In the genomic region with DNA sequence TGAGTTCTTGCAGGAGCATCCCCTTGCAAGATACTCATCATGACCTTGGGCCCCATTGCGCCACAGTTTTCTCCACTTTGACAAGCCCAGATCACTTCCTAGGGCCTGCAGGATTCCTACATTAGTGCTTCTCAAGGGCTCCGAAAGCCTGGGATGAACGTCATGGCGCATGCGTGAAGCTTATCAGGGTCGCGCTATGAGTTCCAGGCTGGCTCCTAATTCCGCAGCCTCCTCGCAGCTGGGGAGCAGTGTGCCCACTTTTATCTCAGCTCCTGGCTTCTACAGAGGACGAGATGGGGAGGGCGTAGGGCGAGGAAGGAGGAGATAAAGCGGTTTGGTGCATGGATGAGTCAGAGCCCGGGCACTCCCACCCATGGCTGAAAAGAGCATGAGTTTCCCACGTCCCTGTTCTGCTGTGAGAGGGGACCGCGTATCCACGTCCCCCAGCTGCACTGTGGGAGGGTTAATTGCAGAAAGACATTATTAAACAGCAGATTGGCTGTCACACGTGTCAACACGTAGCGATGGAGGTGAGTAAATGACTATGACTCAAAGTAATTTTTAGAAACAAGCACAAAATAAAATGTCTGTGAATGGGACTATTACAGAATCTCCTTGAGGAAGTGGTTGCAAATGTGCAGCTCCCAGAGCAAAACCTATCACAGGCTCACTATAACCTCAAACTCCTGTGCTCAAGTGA, we compare ENCODE assay signal across 8 cellular contexts.
DNase-seq lines count a peak whose midpoint lies in the region; ATAC-seq and TF ChIP-seq lines count a peak whose summit lies in the region.

No MANE protein-coding gene starts in this region.

- peak overlapping the region in 3 of 5 donors; percentile 14 to 70 (median 31) for H3K27ac ChIP-seq in adrenal gland
- no peak overlapping the region for H3K27ac ChIP-seq in aorta (ENCODE audit: low read depth in 1 of 2, low read length in 2 of 2)

- DNase-seq in A172 (ENCODE audit: low spot score) (peak; percentile 88), HT-29 (ENCODE audit: low spot score) (peak; percentile 48), adrenal gland (peak; percentile 56 to 86 (median 78)), kidney glomerular epithelial cell (lab: John Stamatoyannopoulos, UW) (peak; percentile 73), aorta (no peak), NAMALWA (ENCODE audit: low spot score) (no peak), NCI-H187 (lab: John Stamatoyannopoulos, UW) (no peak), NCI-H1930 (lab: John Stamatoyannopoulos, UW) (no peak)

- no peak for TF ChIP-seq CTCF in adrenal gland (IDR thresholded peaks at IDR 0.05)

- peaks cover 0 to 10% of the 10 kb centered on the region in 2 donors for H3K4me1 ChIP-seq in adrenal gland (replicated peaks in 1 of 2)
- H3K4me1 ChIP-seq in aorta (ENCODE audit: control insufficient read depth in 1 of 2, insufficient read depth in 2 of 2, low read length in 2 of 2): no peaks in the 10 kb centered on the region

- H3K27me3 ChIP-seq in adrenal gland: no peaks in the 10 kb centered on the region
- no peaks in the 10 kb centered on the region for H3K27me3 ChIP-seq in aorta (ENCODE audit: control insufficient read depth in 1 of 2, insufficient read depth in 2 of 2, low read length in 1 of 2)

- intact Hi-C loops in adrenal gland (cut with DNase I): no loop called here
- intact Hi-C loops in aorta (cut with DNase I): no loop called here

- ATAC-seq in aorta (ENCODE audit: low FRiP score): peak; percentile 50

- no peaks in the 10 kb centered on the region for H3K9me3 ChIP-seq in adrenal gland (replicated peaks in 1 of 3)
- no peaks in the 10 kb centered on the region for H3K9me3 ChIP-seq in aorta (ENCODE audit: control insufficient read depth, low read length)

- TF ChIP-seq POLR2A in adrenal gland (IDR thresholded peaks at IDR 0.05): no peak

- peak overlapping the region in 1 of 4 donors; percentile 43 for H3K4me3 ChIP-seq in adrenal gland
- H3K4me3 ChIP-seq in aorta (ENCODE audit: low read length in 2 of 2): no peak overlapping the region

- 18 to 24% (median 19%) methylated on average over 21 of the region's 21 CpGs for WGBS in adrenal gland, 4 donors
- 15 to 20% methylated on average over 21 of the region's 21 CpGs for WGBS in aorta, 2 donors

- H3K36me3 ChIP-seq in adrenal gland (replicated peaks in 1 of 2): no peaks in the 10 kb centered on the region
- no peaks in the 10 kb centered on the region for H3K36me3 ChIP-seq in aorta (ENCODE audit: control insufficient read depth in 1 of 2, insufficient read depth in 2 of 2, low read length in 1 of 2)

Comparison
In these comparisons a context has a peak if more than half of its experiments do, and no peak if none do; other contexts are left out.
1. DNase-seq: peak in A172 (single experiment), HT-29 (single experiment), adrenal gland (7 of 7) and kidney glomerular epithelial cell (single experiment); none in aorta (0 of 2), NAMALWA (single experiment), NCI-H187 (0 of 2) and NCI-H1930 (0 of 2).
2. H3K27ac ChIP-seq: peak in adrenal gland (3 of 5); none in aorta (0 of 2).